Comparison of ENCODE assay signal across 16 cellular contexts in the genomic region with DNA sequence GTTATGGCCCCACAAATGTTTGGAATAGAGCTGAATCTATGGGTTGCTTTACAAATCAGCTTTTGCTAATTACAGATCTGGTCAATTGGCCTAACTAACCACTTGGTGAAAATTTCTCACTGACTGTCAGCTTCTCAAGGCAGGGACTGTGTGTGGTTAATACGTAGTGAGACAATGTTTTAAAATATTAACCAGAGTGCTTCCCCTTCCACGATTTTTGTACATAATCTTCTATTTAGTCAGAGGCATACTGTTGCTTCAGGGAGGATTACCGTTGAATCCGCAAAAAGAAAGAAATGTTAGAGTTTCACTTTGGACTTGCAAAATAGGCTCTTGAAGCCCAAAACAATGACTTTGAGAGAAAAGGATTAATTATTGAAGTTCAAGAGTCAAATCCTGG. TPM values are rescaled to one million over a fixed set of nuclear protein-coding genes. Genes with fewer than 3 reads are reported as not detected.
DNase-seq lines count a peak whose midpoint lies in the region; ATAC-seq and TF ChIP-seq lines count a peak whose summit lies in the region.
"Had no signal": no experiment of that assay in that cellular context is flagged by ENCODE, and none has a peak within 500 bp of the region (broad histone marks: within the 10 kb centered on the region; RNA-seq: fewer than 3 reads in every experiment).

No MANE protein-coding gene starts in this region.

- no peaks in the 10 kb centered on the region for H3K79me1 ChIP-seq in mesenchymal stem cell (replicated peaks; ENCODE audit: low read length, poor library complexity, severe bottlenecking)

- H4K8ac ChIP-seq in mesenchymal stem cell (ENCODE audit: low read length) = no peak overlapping the region

- no peaks in the 10 kb centered on the region for H3K9me3 ChIP-seq in mesenchymal stem cell (ENCODE audit: control insufficient read depth, low read length)

- no peaks in the 10 kb centered on the region for H3K9me3 Mint-ChIP-seq in GM23338
- H3K9me3 Mint-ChIP-seq: H9, IgD-negative memory B cell had no signal

- TF ChIP-seq CTCF in GM23338 (conservative IDR thresholded peaks at IDR 0.05; ENCODE audit: low read depth in 2 of 2) (no peak), epithelial cell of proximal tubule (conservative IDR thresholded peaks at IDR 0.05; ENCODE audit: low read depth, low read length) (no peak)

- H3K4me2 ChIP-seq in GM23338 (no peak overlapping the region), mesenchymal stem cell (ENCODE audit: low read length, poor library complexity, severe bottlenecking) (no peak overlapping the region)

- H3K4me1 ChIP-seq in GM23338 (ENCODE audit: insufficient read depth) (no peaks in the 10 kb centered on the region), mesenchymal stem cell (ENCODE audit: control insufficient read depth, insufficient read depth, low read depth, low read length) (peaks cover 11% of the 10 kb centered on the region)

- H3F3A ChIP-seq in GM23338 (replicated peaks; ENCODE audit: low read depth) = no peaks in the 10 kb centered on the region

- H4K20me1 ChIP-seq in GM23338 (replicated peaks; ENCODE audit: insufficient read depth) = no peaks in the 10 kb centered on the region; the same call in 1 of the 2 replicates

- no peak overlapping the region for H2BK12ac ChIP-seq in mesenchymal stem cell (ENCODE audit: low read length in 2 of 2)

- H2BK15ac ChIP-seq in mesenchymal stem cell (ENCODE audit: low read depth, poor library complexity, severe bottlenecking) = no peak overlapping the region

- H3K14ac ChIP-seq in mesenchymal stem cell (ENCODE audit: low read length in 2 of 2) = no peak overlapping the region

- H3K27ac ChIP-seq in GM23338 (ENCODE audit: low read depth) (no peak overlapping the region), mesenchymal stem cell (ENCODE audit: low read length, poor library complexity, severe bottlenecking) (peak overlapping the region; percentile 78)
- H3K27ac ChIP-seq: C4-2B had no signal

- no peak overlapping the region for H3K4me3 Mint-ChIP-seq in GM23338
- H3K4me3 Mint-ChIP-seq: CD4-positive, alpha-beta T cell; H9; IgD-negative memory B cell had no signal

- H2BK120ac ChIP-seq in mesenchymal stem cell (ENCODE audit: low read depth, low read length) = no peak overlapping the region

- no peak overlapping the region for H3K18ac ChIP-seq in mesenchymal stem cell (ENCODE audit: low read depth in 1 of 2, low read length in 2 of 2)

- WGBS in mesenchymal stem cell = 60% methylated on average over 4 of the region's 4 CpGs

- no peak overlapping the region for H3K23ac ChIP-seq in mesenchymal stem cell (ENCODE audit: low read length in 2 of 2)

- peaks cover 3% of the 10 kb centered on the region for H3K27me3 Mint-ChIP-seq in GM23338 (ENCODE audit: insufficient read depth, low read depth, poor library complexity)

- H3K27me3 ChIP-seq in GM23338 (ENCODE audit: insufficient read depth) = no peaks in the 10 kb centered on the region
- H3K27me3 ChIP-seq in mesenchymal stem cell (ENCODE audit: control insufficient read depth in 1 of 2, insufficient read depth in 1 of 2, low read length in 2 of 2) = peaks cover 0 to 15% of the 10 kb centered on the region in 2 experiments

- H2AFZ ChIP-seq in GM23338 (0 out of 2 replicates have a peak overlapping the region, but pooled peaks have one; percentile 59), mesenchymal stem cell (ENCODE audit: low read depth, low read length) (no peak overlapping the region)

- no peak overlapping the region for H3K27ac Mint-ChIP-seq in GM23338
- H3K27ac Mint-ChIP-seq: CD4-positive, alpha-beta T cell; H9; IgD-negative memory B cell had no signal

- no peak overlapping the region for H3K9ac ChIP-seq in mesenchymal stem cell (ENCODE audit: low read length)

- no peaks in the 10 kb centered on the region for H3K4me1 Mint-ChIP-seq in GM23338
- H3K4me1 Mint-ChIP-seq: IgD-negative memory B cell had no signal

- H2AK5ac ChIP-seq in mesenchymal stem cell (ENCODE audit: low read length, severe bottlenecking) = peak overlapping the region; percentile 45

- no peaks in the 10 kb centered on the region for H3K36me3 Mint-ChIP-seq in GM23338 (ENCODE audit: low read depth)
- H3K36me3 Mint-ChIP-seq: IgD-negative memory B cell had no signal

- H4K91ac ChIP-seq in mesenchymal stem cell (ENCODE audit: low read length) = no peak overlapping the region

- H3K4ac ChIP-seq in mesenchymal stem cell (ENCODE audit: low read depth in 1 of 2, low read length in 2 of 2) = no peak overlapping the region

- H3K9me2 ChIP-seq in GM23338 (ENCODE audit: insufficient read depth) = no peaks in the 10 kb centered on the region

- ATAC-seq in GM23338 (no peak), GM18511 (IDR thresholded peaks at IDR 0.05; ENCODE audit: unreplicated experiment) (no peak)

- H3K79me2 ChIP-seq in GM23338 (replicated peaks; ENCODE audit: insufficient read depth) = no peaks in the 10 kb centered on the region

- H2BK5ac ChIP-seq in mesenchymal stem cell (ENCODE audit: low read depth, low read length, poor library complexity, severe bottlenecking) = peak overlapping the region; percentile 35

- H3K4me3 ChIP-seq in GM23338 (no peak overlapping the region), epithelial cell of proximal tubule (ENCODE audit: low read depth, low read length) (no peak overlapping the region), mesenchymal stem cell (ENCODE audit: insufficient read depth in 1 of 2, low read depth in 1 of 2, low read length in 2 of 2) (no peak overlapping the region)

- DNase-seq in GM23338 (ENCODE audit: low spot score) (no peak), epithelial cell of proximal tubule (ENCODE audit: low read depth) (peak; percentile 67), mesenchymal stem cell (no peak), COR-L47 (lab: John Stamatoyannopoulos, UW) (no peak), NCI-H526 (lab: John Stamatoyannopoulos, UW) (no peak)
- no peak for DNase-seq in activated CD4-positive, alpha-beta T cell treated with anti-CD3 and anti-CD28 coated beads, Interleukin-2, amount 50 U/mL, for 4 hours
- DNase-seq: AML-193; CD4-positive, alpha-beta T cell; DMS 273 treated with DMSO at 0.1 percent for 48 hours; H9; KBM-7 had no signal

- H3K36me3 ChIP-seq in GM23338 (ENCODE audit: insufficient read depth) = no peaks in the 10 kb centered on the region
- H3K36me3 ChIP-seq in mesenchymal stem cell (ENCODE audit: control insufficient read depth in 1 of 2, insufficient read depth in 2 of 2, low read depth in 1 of 2, low read length in 2 of 2) = no peaks in the 10 kb centered on the region

TF ChIP-seq in GM23338, 12 proteins besides CTCF, POLR2A, EP300 and RAD21 (continues in another document):
- TF ChIP-seq EZH2phosphoT487 (IDR thresholded peaks at IDR 0.05; ENCODE audit: unreplicated experiment) (no peak), EZH2 (IDR thresholded peaks at IDR 0.05; ENCODE audit: low read depth, unreplicated experiment) (no peak)
- TF ChIP-seq, protein P1, sequence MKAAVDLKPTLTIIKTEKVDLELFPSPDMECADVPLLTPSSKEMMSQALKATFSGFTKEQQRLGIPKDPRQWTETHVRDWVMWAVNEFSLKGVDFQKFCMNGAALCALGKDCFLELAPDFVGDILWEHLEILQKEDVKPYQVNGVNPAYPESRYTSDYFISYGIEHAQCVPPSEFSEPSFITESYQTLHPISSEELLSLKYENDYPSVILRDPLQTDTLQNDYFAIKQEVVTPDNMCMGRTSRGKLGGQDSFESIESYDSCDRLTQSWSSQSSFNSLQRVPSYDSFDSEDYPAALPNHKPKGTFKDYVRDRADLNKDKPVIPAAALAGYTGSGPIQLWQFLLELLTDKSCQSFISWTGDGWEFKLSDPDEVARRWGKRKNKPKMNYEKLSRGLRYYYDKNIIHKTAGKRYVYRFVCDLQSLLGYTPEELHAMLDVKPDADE (IDR thresholded peaks at IDR 0.05) = no peak

RNA-seq across cellular contexts. Expression of a gene that starts 14.9 kb away (rescaled TPM):
- total RNA-seq in GM23338 (2014; rRNA removed; shearing (Covaris generic)) = 62.4 and 80.0 TPM in 2 replicates
- 20.6 and 23.2 TPM in 2 replicates for polyA plus RNA-seq in GM23338 (2016; fragmentation: Nextera tagmentation; extraction: Ambion mirVana)
- 16.2 and 26.9 TPM in 2 replicates for total RNA-seq in epithelial cell of proximal tubule
- polyA plus RNA-seq in mesenchymal stem cell (2013, experiment 1 of 2) = 5.2 TPM
- polyA plus RNA-seq in mesenchymal stem cell (2013, experiment 2 of 2) = 5.2 TPM
- total RNA-seq: CD4-positive, alpha-beta T cell had no signal
- polyA plus RNA-seq: IgD-negative memory B cell had no signal

RNA-seq across cellular contexts. Expression of a gene that starts 47.3 kb away (rescaled TPM):
- total RNA-seq in GM23338 (2014; rRNA removed; shearing (Covaris generic)) = not detected in 2 replicates
- not detected in 2 replicates for polyA plus RNA-seq in GM23338 (2016; fragmentation: Nextera tagmentation; extraction: Ambion mirVana)
- total RNA-seq in epithelial cell of proximal tubule = not detected in 2 replicates
- polyA plus RNA-seq in mesenchymal stem cell (2013, experiment 1 of 2) = not detected
- not detected for polyA plus RNA-seq in mesenchymal stem cell (2013, experiment 2 of 2)
- total RNA-seq: CD4-positive, alpha-beta T cell; H1; H9 had no signal
- polyA plus RNA-seq: BJ, H1, IgD-negative memory B cell had no signal
